ENCODE assay signal across 8 cellular contexts in genomic region chr2:98731709-98732349, GRCh38. TPM values are rescaled to one million over a fixed set of nuclear protein-coding genes. Genes with fewer than 3 reads are reported as not detected.
DNase-seq lines count a peak whose midpoint lies in the region; ATAC-seq and TF ChIP-seq lines count a peak whose summit lies in the region.

No MANE protein-coding gene starts in this region.

- TF ChIP-seq CTCF in right atrium auricular region (IDR thresholded peaks at IDR 0.05) (no peak), astrocyte of the cerebellum (IDR thresholded peaks at IDR 0.05; ENCODE audit: low read depth, low read length, missing control alignments) (no peak)

- H3K4me3 ChIP-seq in right atrium auricular region (peak overlapping the region; percentile 84 to 90), astrocyte of the cerebellum (ENCODE audit: low read depth, low read length) (peak overlapping the region; percentile 44), aorta (ENCODE audit: low read length in 2 of 2) (peak overlapping the region; percentile 96 to 99)

- H3K9me3 ChIP-seq in right atrium auricular region (no peaks in the 10 kb centered on the region), aorta (ENCODE audit: control insufficient read depth, low read length) (no peaks in the 10 kb centered on the region)

- H3K4me1 ChIP-seq in right atrium auricular region (peaks cover 0 to 35% of the 10 kb centered on the region in 2 donors), aorta (ENCODE audit: control insufficient read depth in 1 of 2, insufficient read depth in 2 of 2, low read length in 2 of 2) (no peaks in the 10 kb centered on the region)

- intact Hi-C loops in cardiac septum (cut with DNase I): loop anchor here (2.0 kb wide), 2 partner anchors 93 to 105 kb away; no protein-coding TSS in a partner anchor
- intact Hi-C loops in aorta (cut with DNase I): loop anchor here (1.0 to 5.0 kb wide), 2 partner anchors 74 to 90 kb away; no protein-coding TSS in a partner anchor

- no peak for DNase-seq in right atrium auricular region (ENCODE audit: low spot score)
- DNase-seq in cardiac septum (ENCODE audit: low spot score): no peak
- no peak for DNase-seq in astrocyte of the cerebellum (ENCODE audit: low read depth)
- peak; percentile 15 for DNase-seq in medulla oblongata (ENCODE audit: extremely low spot score)
- DNase-seq in aorta: no peak
- no peak for DNase-seq in H4 (ENCODE audit: low spot score)
- no peak for DNase-seq in kidney glomerular epithelial cell (lab: John Stamatoyannopoulos, UW)

- ATAC-seq in aorta (ENCODE audit: low FRiP score) (no peak), GM19351 (IDR thresholded peaks at IDR 0.05; ENCODE audit: unreplicated experiment) (no peak)

- H3K27ac ChIP-seq in right atrium auricular region (peak overlapping the region; percentile 89 to 91), aorta (ENCODE audit: low read depth in 1 of 2, low read length in 2 of 2) (peak overlapping the region in 1 of 2 donors; percentile 49)

- in situ Hi-C loops in astrocyte of the cerebellum (cut with HindIII; ENCODE audit: low sequenced_read_pairs): no loop called here

- no peaks in the 10 kb centered on the region for H3K27me3 ChIP-seq in right atrium auricular region
- no peaks in the 10 kb centered on the region for H3K27me3 ChIP-seq in aorta (ENCODE audit: control insufficient read depth in 1 of 2, insufficient read depth in 2 of 2, low read length in 1 of 2)

- 37 to 39% methylated on average over 13 of the region's 13 CpGs for WGBS in aorta, 2 donors

- H3K36me3 ChIP-seq in right atrium auricular region: no peaks in the 10 kb centered on the region
- no peaks in the 10 kb centered on the region for H3K36me3 ChIP-seq in aorta (ENCODE audit: control insufficient read depth in 1 of 2, insufficient read depth in 2 of 2, low read length in 1 of 2)

RNA-seq across cellular contexts. Expression of gene MGAT4A, which starts 0.9 kb away (rescaled TPM):
- total RNA-seq in right atrium auricular region: 10 to 100 TPM; 13.2 to 37.4 TPM
- total RNA-seq in cardiac septum: 16.3 TPM
- total RNA-seq in aorta: 10 to 100 TPM; 41.0 to 65.8 TPM
- 10 to 100 TPM in 1 of 2 donors, 1 to 10 TPM in 1; 4.9 to 18.4 TPM for polyA plus RNA-seq in aorta
- 5.2 and 5.6 TPM in 2 replicates for total RNA-seq in H4 (2014; rRNA removed; shearing (Covaris generic))

Comparison
In these comparisons a context has a peak if more than half of its experiments do, and no peak if none do; other contexts are left out.
1. H3K4me3 ChIP-seq: peak in every context shown above with its lines; median percentile 98 in aorta; 87 in right atrium auricular region; 44 in astrocyte of the cerebellum.